20 cellular contexts compared by ENCODE assay signal in genomic region chr5:169751490-169751889, GRCh38.
DNase-seq lines count a peak whose midpoint lies in the region; ATAC-seq lines count a peak whose summit lies in the region.
"Had no signal": no experiment of that assay in that cellular context is flagged by ENCODE, and none has a peak within 500 bp of the region (broad histone marks: within the 10 kb centered on the region; RNA-seq: fewer than 3 reads in every experiment).

No MANE protein-coding gene starts in this region.

- CTCF ChIA-PET in activated CD8-positive, alpha-beta memory T cell treated with anti-CD3 and anti-CD28 coated beads, Interleukin-2, amount 10 ng/mL, durations not matched to agents 7 days and 5 days (lab: Charles Lee): no interaction called here

- H3K36me3 Mint-ChIP-seq in activated CD8-positive, alpha-beta memory T cell treated with anti-CD3 and anti-CD28 coated beads, Interleukin-2, amount 10 ng/mL, durations not matched to agents 7 days and 5 days: peaks cover 57% of the 10 kb centered on the region
- peaks cover 43% of the 10 kb centered on the region for H3K36me3 Mint-ChIP-seq in activated T-helper 1 cell treated with anti-CD3 and anti-CD28 coated beads, Interleukin-12 subunit alpha, Interleukin-12 subunit beta, Interleukin-2, Interleukin-4 antibody, amounts not matched to agents 30 ng/mL and 10 ng/mL and 1 ng/mL, durations not matched to agents 14 hours and 24 hours and 36 hours (ENCODE audit: low read depth)

- H3K27me3 Mint-ChIP-seq in activated CD8-positive, alpha-beta memory T cell treated with anti-CD3 and anti-CD28 coated beads, Interleukin-2, amount 10 ng/mL, durations not matched to agents 7 days and 5 days: no peaks in the 10 kb centered on the region
- no peaks in the 10 kb centered on the region for H3K27me3 Mint-ChIP-seq in activated T-helper 1 cell treated with anti-CD3 and anti-CD28 coated beads, Interleukin-12 subunit alpha, Interleukin-12 subunit beta, Interleukin-2, Interleukin-4 antibody, amounts not matched to agents 30 ng/mL and 10 ng/mL and 1 ng/mL, durations not matched to agents 14 hours and 24 hours and 36 hours (ENCODE audit: insufficient read depth)
- H3K27me3 Mint-ChIP-seq: B cell had no signal

- peak; percentile 33 for ATAC-seq in activated CD8-positive, alpha-beta memory T cell treated with anti-CD3 and anti-CD28 coated beads, Interleukin-2, amount 10 ng/mL, durations not matched to agents 7 days and 5 days
- peak; percentile 42 for ATAC-seq in GM18868 (IDR thresholded peaks at IDR 0.05; ENCODE audit: unreplicated experiment)
- ATAC-seq in left lobe of liver: no peak
- ATAC-seq in GM18867 (IDR thresholded peaks at IDR 0.05; ENCODE audit: unreplicated experiment): no peak
- ATAC-seq: Right ventricle myocardium inferior, SK-N-SH treated with all-trans-retinoic acid at 6 μM for 48 hours had no signal

- intact Hi-C loops in activated T-helper 1 cell treated with anti-CD3 and anti-CD28 coated beads, Interleukin-12 subunit alpha, Interleukin-12 subunit beta, Interleukin-2, Interleukin-4 antibody, amounts not matched to agents 30 ng/mL and 10 ng/mL and 1 ng/mL, durations not matched to agents 14 hours and 24 hours and 36 hours (cut with micrococcal nuclease): no loop called here

- H3K9me3 Mint-ChIP-seq in activated CD8-positive, alpha-beta memory T cell treated with anti-CD3 and anti-CD28 coated beads, Interleukin-2, amount 10 ng/mL, durations not matched to agents 7 days and 5 days (ENCODE audit: low read depth): no peaks in the 10 kb centered on the region
- no peaks in the 10 kb centered on the region for H3K9me3 Mint-ChIP-seq in activated T-helper 1 cell treated with anti-CD3 and anti-CD28 coated beads, Interleukin-12 subunit alpha, Interleukin-12 subunit beta, Interleukin-2, Interleukin-4 antibody, amounts not matched to agents 30 ng/mL and 10 ng/mL and 1 ng/mL, durations not matched to agents 14 hours and 24 hours and 36 hours

- H3K4me3 Mint-ChIP-seq in activated CD8-positive, alpha-beta memory T cell treated with anti-CD3 and anti-CD28 coated beads, Interleukin-2, amount 10 ng/mL, durations not matched to agents 7 days and 5 days: no peak overlapping the region
- H3K4me3 Mint-ChIP-seq in activated T-helper 1 cell treated with anti-CD3 and anti-CD28 coated beads, Interleukin-12 subunit alpha, Interleukin-12 subunit beta, Interleukin-2, Interleukin-4 antibody, amounts not matched to agents 30 ng/mL and 10 ng/mL and 1 ng/mL, durations not matched to agents 14 hours and 24 hours and 36 hours: no peak overlapping the region
- H3K4me3 Mint-ChIP-seq: B cell had no signal

- peaks cover 26% of the 10 kb centered on the region for H3K4me1 Mint-ChIP-seq in activated CD8-positive, alpha-beta memory T cell treated with anti-CD3 and anti-CD28 coated beads, Interleukin-2, amount 10 ng/mL, durations not matched to agents 7 days and 5 days
- peaks cover 26% of the 10 kb centered on the region for H3K4me1 Mint-ChIP-seq in activated T-helper 1 cell treated with anti-CD3 and anti-CD28 coated beads, Interleukin-12 subunit alpha, Interleukin-12 subunit beta, Interleukin-2, Interleukin-4 antibody, amounts not matched to agents 30 ng/mL and 10 ng/mL and 1 ng/mL, durations not matched to agents 14 hours and 24 hours and 36 hours (ENCODE audit: low read depth)
- H3K4me1 Mint-ChIP-seq: B cell had no signal

- DNase-seq in activated CD8-positive, alpha-beta memory T cell treated with anti-CD3 and anti-CD28 coated beads, Interleukin-2, amount 10 ng/mL, durations not matched to agents 7 days and 5 days: peak; percentile 43
- DNase-seq in activated CD8-positive, alpha-beta memory T cell treated with anti-CD3 and anti-CD28 coated beads, Interleukin-2, amount 50 U/mL, for 48 hours: no peak
- DNase-seq in activated T-helper 1 cell treated with anti-CD3 and anti-CD28 coated beads, Interleukin-12 subunit alpha, Interleukin-12 subunit beta, Interleukin-2, Interleukin-4 antibody, amounts not matched to agents 30 ng/mL and 10 ng/mL and 1 ng/mL, durations not matched to agents 14 hours and 24 hours and 36 hours (ENCODE audit: low spot score): no peak
- DNase-seq in myocyte (ENCODE audit: low read depth): peak; percentile 8
- no peak for DNase-seq in stimulated activated naive CD4-positive, alpha-beta T cell treated with Interleukin-2 at 50 U/mL for 16 hours (lab: John Stamatoyannopoulos, UW)
- no peak for DNase-seq in left lobe of liver (ENCODE audit: low spot score)
- DNase-seq: DMS53, MG63, NCI-H1048, NCI-H1694, NCI-H2081, NCI-H2227 treated with DMSO at 0.1 percent for 48 hours, NCI-H526 treated with DMSO at 0.1 percent for 48 hours, PC-9, SJCRH30 had no signal

- H3K27ac Mint-ChIP-seq in activated CD8-positive, alpha-beta memory T cell treated with anti-CD3 and anti-CD28 coated beads, Interleukin-2, amount 10 ng/mL, durations not matched to agents 7 days and 5 days: no peak overlapping the region
- peak overlapping the region; percentile 23 for H3K27ac Mint-ChIP-seq in activated T-helper 1 cell treated with anti-CD3 and anti-CD28 coated beads, Interleukin-12 subunit alpha, Interleukin-12 subunit beta, Interleukin-2, Interleukin-4 antibody, amounts not matched to agents 30 ng/mL and 10 ng/mL and 1 ng/mL, durations not matched to agents 14 hours and 24 hours and 36 hours
- H3K27ac Mint-ChIP-seq: B cell had no signal

Comparison
In these comparisons a context has a peak if more than half of its experiments do, and no peak if none do; other contexts are left out.
1. DNase-seq: peak in activated CD8-positive, alpha-beta memory T cell treated with anti-CD3 and anti-CD28 coated beads, Interleukin-2, amount 10 ng/mL, durations not matched to agents 7 days and 5 days (single experiment) and myocyte (single experiment); none in activated CD8-positive, alpha-beta memory T cell treated with anti-CD3 and anti-CD28 coated beads, Interleukin-2, amount 50 U/mL, for 48 hours (single experiment), activated T-helper 1 cell treated with anti-CD3 and anti-CD28 coated beads, Interleukin-12 subunit alpha, Interleukin-12 subunit beta, Interleukin-2, Interleukin-4 antibody, amounts not matched to agents 30 ng/mL and 10 ng/mL and 1 ng/mL, durations not matched to agents 14 hours and 24 hours and 36 hours (single experiment), stimulated activated naive CD4-positive, alpha-beta T cell treated with Interleukin-2 at 50 U/mL for 16 hours (single experiment) and left lobe of liver (single experiment).
2. ATAC-seq: peak in activated CD8-positive, alpha-beta memory T cell treated with anti-CD3 and anti-CD28 coated beads, Interleukin-2, amount 10 ng/mL, durations not matched to agents 7 days and 5 days (single experiment) and GM18868 (single experiment); none in left lobe of liver (single experiment) and GM18867 (single experiment).